In the genomic region with DNA sequence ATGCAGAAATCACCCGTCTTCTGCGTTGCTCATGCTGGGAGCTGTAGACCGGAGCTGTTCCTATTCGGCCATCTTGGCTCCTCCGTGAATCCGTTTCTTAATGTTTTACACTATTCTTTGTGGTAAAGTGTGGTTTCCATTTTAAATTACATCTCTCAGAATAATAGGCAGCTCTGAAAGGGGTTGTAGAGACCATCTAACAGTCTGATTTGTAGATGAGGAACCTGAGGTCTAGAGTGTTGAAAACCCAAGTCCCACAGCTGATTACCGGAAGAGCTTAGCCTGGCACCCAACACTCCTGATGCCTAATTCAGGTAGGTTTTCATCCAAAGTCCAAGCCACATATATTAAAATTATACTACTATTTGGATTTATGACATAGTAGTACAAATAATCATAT, we compare ENCODE assay signal across 14 cellular contexts.
"Had no signal": no experiment of that assay in that cellular context is flagged by ENCODE, and none has a peak within 500 bp of the region (broad histone marks: within the 10 kb centered on the region; RNA-seq: fewer than 3 reads in every experiment).

No MANE protein-coding gene starts in this region.

- H3K4me3 ChIP-seq: ascending aorta, esophagus squamous epithelium, pancreas, testis had no signal

- H3K4me1 Mint-ChIP-seq: activated naive CD8-positive, alpha-beta T cell treated with anti-CD3 and anti-CD28 coated beads, Interleukin-2, amount 10 ng/mL, durations not matched to agents 7 days and 5 days; stimulated activated naive CD8-positive, alpha-beta T cell treated with anti-CD3 and anti-CD28 coated beads, Interleukin-15, amount 100 ng/mL, for 72 hours had no signal

- H3K27me3 Mint-ChIP-seq: activated naive CD8-positive, alpha-beta T cell treated with anti-CD3 and anti-CD28 coated beads, Interleukin-2, amount 10 ng/mL, durations not matched to agents 7 days and 5 days; stimulated activated naive CD8-positive, alpha-beta T cell treated with anti-CD3 and anti-CD28 coated beads, Interleukin-15, amount 100 ng/mL, for 72 hours had no signal

- H3K36me3 ChIP-seq: esophagus squamous epithelium, pancreas had no signal

- H3K4me3 Mint-ChIP-seq: activated naive CD8-positive, alpha-beta T cell treated with anti-CD3 and anti-CD28 coated beads, Interleukin-2, amount 10 ng/mL, durations not matched to agents 7 days and 5 days; stimulated activated naive CD8-positive, alpha-beta T cell treated with anti-CD3 and anti-CD28 coated beads, Interleukin-15, amount 100 ng/mL, for 72 hours had no signal

- H3K9me3 Mint-ChIP-seq: activated naive CD8-positive, alpha-beta T cell treated with anti-CD3 and anti-CD28 coated beads, Interleukin-2, amount 10 ng/mL, durations not matched to agents 7 days and 5 days had no signal

- H3K9me3 ChIP-seq: esophagus squamous epithelium, pancreas, testis had no signal

- H3K27ac ChIP-seq: ascending aorta, esophagus squamous epithelium, pancreas, testis had no signal

- H3K36me3 Mint-ChIP-seq: activated naive CD8-positive, alpha-beta T cell treated with anti-CD3 and anti-CD28 coated beads, Interleukin-2, amount 10 ng/mL, durations not matched to agents 7 days and 5 days had no signal

- H3K27ac Mint-ChIP-seq: activated naive CD8-positive, alpha-beta T cell treated with anti-CD3 and anti-CD28 coated beads, Interleukin-2, amount 10 ng/mL, durations not matched to agents 7 days and 5 days; stimulated activated naive CD8-positive, alpha-beta T cell treated with anti-CD3 and anti-CD28 coated beads, Interleukin-15, amount 100 ng/mL, for 72 hours had no signal

- ATAC-seq: pancreas; stimulated activated naive CD8-positive, alpha-beta T cell treated with anti-CD3 and anti-CD28 coated beads, Interleukin-15, amount 100 ng/mL, for 72 hours had no signal

- H3K27me3 ChIP-seq: ascending aorta, esophagus squamous epithelium, pancreas, testis had no signal

- DNase-seq: activated CD4-positive, alpha-beta T cell treated with anti-CD3 and anti-CD28 coated beads, Interleukin-2, amount 50 U/mL, for 48 hours; activated gamma-delta T cell treated with Interleukin-2 at 50 U/mL for 16 hours; activated naive CD8-positive, alpha-beta T cell treated with anti-CD3 and anti-CD28 coated beads, Interleukin-2, amount 10 ng/mL, durations not matched to agents 7 days and 5 days; activated T-cell treated with anti-CD3 and anti-CD28 coated beads, Interleukin-2, amount 50 U/mL, for 48 hours; esophagus squamous epithelium; foreskin fibroblast; glutamatergic neuron; mammary epithelial cell; pancreas; stimulated activated CD4-positive, alpha-beta T cell treated with anti-CD3 and anti-CD28 coated beads, Interleukin-15, amount 100 ng/mL, for 24 hours; stimulated activated CD4-positive, alpha-beta T cell treated with anti-CD3 and anti-CD28 coated beads, Interleukin-4, amount 100 ng/mL, for 24 hours; stimulated activated naive CD8-positive, alpha-beta T cell treated with anti-CD3 and anti-CD28 coated beads, Interleukin-15, amount 100 ng/mL, for 72 hours; testis had no signal

- H3K4me1 ChIP-seq: ascending aorta, esophagus squamous epithelium, pancreas, testis had no signal
